In genomic region chr10:17029581-17030271, GRCh38 we compare ENCODE assay signal across 1 cellular context.
TF ChIP-seq lines count a peak whose summit lies in the region.

No MANE protein-coding gene starts in this region.

TF ChIP-seq in K562, 482 proteins besides CTCF, POLR2A, EP300 and RAD21 (continued from another document and continues in another):
- TF ChIP-seq GTF3C2 (IDR thresholded peaks at IDR 0.05; ENCODE audit: borderline replicate concordance, extremely low read depth, insufficient read length): no peak
- TF ChIP-seq PHF20 (IDR thresholded peaks at IDR 0.05; ENCODE audit: partially characterized antibody): no peak
- no peak for TF ChIP-seq SMC3 (conservative IDR thresholded peaks at IDR 0.05; ENCODE audit: insufficient read depth, low read depth, low read length)
- peak; percentile 74 for TF ChIP-seq JUNB (CRISPR knock-in tag; conservative IDR thresholded peaks at IDR 0.05)
- no peak for TF ChIP-seq ZNF347 (CRISPR knock-in tag; IDR thresholded peaks at IDR 0.05; ENCODE audit: low read depth)
- TF ChIP-seq ZBTB33 (CRISPR knock-in tag; IDR thresholded peaks at IDR 0.05): no peak
- TF ChIP-seq DMBX1 (CRISPR knock-in tag; IDR thresholded peaks at IDR 0.05; ENCODE audit: borderline replicate concordance): no peak
- TF ChIP-seq HDGF (IDR thresholded peaks at IDR 0.05): no peak
- TF ChIP-seq ESRRB (CRISPR knock-in tag; IDR thresholded peaks at IDR 0.05; ENCODE audit: borderline replicate concordance): no peak
- TF ChIP-seq RBM17 (IDR thresholded peaks at IDR 0.05; ENCODE audit: borderline replicate concordance, low read depth, low read length): no peak
- TF ChIP-seq ZSCAN29 (IDR thresholded peaks at IDR 0.05): no peak
- TF ChIP-seq RERE (CRISPR knock-in tag; IDR thresholded peaks at IDR 0.05; ENCODE audit: borderline replicate concordance): no peak
- peak; percentile 89 for TF ChIP-seq MEIS2 (IDR thresholded peaks at IDR 0.05; ENCODE audit: partially characterized antibody)
- peak; percentile 46 to 65; a peak in 2 of 4 replicates for TF ChIP-seq TRIM24 (IDR thresholded peaks at IDR 0.05)
- TF ChIP-seq KAT8 (IDR thresholded peaks at IDR 0.05; ENCODE audit: low read depth): no peak
- TF ChIP-seq CBFA2T3 (IDR thresholded peaks at IDR 0.05): peak; percentile 88
- no peak for TF ChIP-seq ZNF217 (CRISPR knock-in tag; IDR thresholded peaks at IDR 0.05)
- TF ChIP-seq ZNF707 (CRISPR knock-in tag; conservative IDR thresholded peaks at IDR 0.05): no peak
- TF ChIP-seq TEAD4 (IDR thresholded peaks at IDR 0.05; ENCODE audit: low read length): peak; percentile 81
- TF ChIP-seq TEAD4 (CRISPR knock-in tag; IDR thresholded peaks at IDR 0.05; ENCODE audit: borderline replicate concordance): no peak
- no peak for TF ChIP-seq ZNF184 (CRISPR knock-in tag; IDR thresholded peaks at IDR 0.05)
- no peak for TF ChIP-seq SFPQ (IDR thresholded peaks at IDR 0.05; ENCODE audit: low read depth, low read length)
- TF ChIP-seq NFRKB (IDR thresholded peaks at IDR 0.05; ENCODE audit: low read depth): no peak
- TF ChIP-seq PKNOX1 (IDR thresholded peaks at IDR 0.05): peak; percentile 93
- no peak for TF ChIP-seq CHD1 (IDR thresholded peaks at IDR 0.05; ENCODE audit: low read length)
- TF ChIP-seq MTA2 (IDR thresholded peaks at IDR 0.05; ENCODE audit: low read depth): 0 out of 2 replicates have a peak, but pooled peaks have one; percentile 35
- TF ChIP-seq ZC3H4 (CRISPR knock-in tag; IDR thresholded peaks at IDR 0.05; ENCODE audit: borderline replicate concordance): no peak
- peak; percentile 96 for TF ChIP-seq ARID1B (IDR thresholded peaks at IDR 0.05)
- no peak for TF ChIP-seq PRPF4 (IDR thresholded peaks at IDR 0.05; ENCODE audit: insufficient read depth, low read depth, low read length, poor library complexity, severe bottlenecking)
- TF ChIP-seq SNIP1 (IDR thresholded peaks at IDR 0.05; ENCODE audit: low read depth): no peak
- peak; percentile 53; the same call in 1 of the 2 replicates for TF ChIP-seq EP400 (IDR thresholded peaks at IDR 0.05)
- TF ChIP-seq KLF16 (IDR thresholded peaks at IDR 0.05): 0 out of 2 replicates have a peak, but pooled peaks have one; percentile 31
- TF ChIP-seq ARNT (IDR thresholded peaks at IDR 0.05): peak in 1 of 2 experiments; percentile 72; a peak in 2 of 4 replicates
- peak; percentile 82 for TF ChIP-seq GATAD2B (IDR thresholded peaks at IDR 0.05; ENCODE audit: borderline replicate concordance)
- no peak for TF ChIP-seq PTRF (tag; IDR thresholded peaks at IDR 0.05)
- TF ChIP-seq NR1H2 (CRISPR knock-in tag; IDR thresholded peaks at IDR 0.05): no peak
- TF ChIP-seq ZBED1 (IDR thresholded peaks at IDR 0.05): peak; percentile 42; the same call in 1 of the 2 replicates
- no peak for TF ChIP-seq ZNF696 (CRISPR knock-in tag; conservative IDR thresholded peaks at IDR 0.05)
- TF ChIP-seq ZNF143 (CRISPR knock-in tag; IDR thresholded peaks at IDR 0.05): no peak
- no peak for TF ChIP-seq CSDE1 (IDR thresholded peaks at IDR 0.05)
- TF ChIP-seq UBTF (IDR thresholded peaks at IDR 0.05; ENCODE audit: borderline replicate concordance in 1 of 2, low read depth in 2 of 2, low read length in 2 of 2): no peak
- TF ChIP-seq ZNF121 (CRISPR knock-in tag; conservative IDR thresholded peaks at IDR 0.05): no peak
- no peak for TF ChIP-seq NR4A1 (CRISPR knock-in tag; IDR thresholded peaks at IDR 0.05)
- no peak for TF ChIP-seq NR4A1 (tag; IDR thresholded peaks at IDR 0.05)
- no peak for TF ChIP-seq ZNF444 (CRISPR knock-in tag; IDR thresholded peaks at IDR 0.05)
- TF ChIP-seq MAFF (IDR thresholded peaks at IDR 0.05; ENCODE audit: low read length): no peak
- no peak for TF ChIP-seq SRSF3 (IDR thresholded peaks at IDR 0.05; ENCODE audit: insufficient read depth, low read length)
- no peak for TF ChIP-seq ILF3 (IDR thresholded peaks at IDR 0.05; ENCODE audit: borderline replicate concordance)
- no peak for TF ChIP-seq ZNF324 (CRISPR knock-in tag; IDR thresholded peaks at IDR 0.05)
- TF ChIP-seq SETDB1 (IDR thresholded peaks at IDR 0.05; ENCODE audit: low read length): no peak
- TF ChIP-seq SIX5 (IDR thresholded peaks at IDR 0.05; ENCODE audit: borderline replicate concordance in 1 of 2, insufficient read depth in 1 of 2, low read depth in 1 of 2, low read length in 2 of 2): no peak
- TF ChIP-seq MCM7 (IDR thresholded peaks at IDR 0.05): no peak
- TF ChIP-seq ZHX1 (conservative IDR thresholded peaks at IDR 0.05; ENCODE audit: low read length): no peak
